14 cellular contexts compared by ENCODE assay signal in genomic region chr13:40801255-40802217, GRCh38.
"Had no signal": no experiment of that assay in that cellular context is flagged by ENCODE, and none has a peak within 500 bp of the region (broad histone marks: within the 10 kb centered on the region; RNA-seq: fewer than 3 reads in every experiment).

No MANE protein-coding gene starts in this region.

- H3K36me3 ChIP-seq: WERI-Rb-1 had no signal

- DNase-seq: activated CD4-positive, alpha-beta T cell treated with anti-CD3 and anti-CD28 coated beads for 4 hours; activated CD8-positive, alpha-beta memory T cell treated with anti-CD3 and anti-CD28 coated beads, Interleukin-2, amount 50 U/mL, for 48 hours; activated CD8-positive, alpha-beta T cell treated with anti-CD3 and anti-CD28 coated beads, Interleukin-2, amount 10 ng/mL, durations not matched to agents 7 days and 5 days; aorta; foreskin keratinocyte; head of caudate nucleus; posterior cingulate gyrus; right cardiac atrium; stimulated activated CD4-positive, alpha-beta T cell treated with anti-CD3 and anti-CD28 coated beads, Interleukin-1b, Interleukin-23, amount 100 ng/mL, for 48 hours; stimulated activated naive B cell treated with anti-CD40 and anti-IgM and Interleukin-4, amounts not matched to agents 10 μg/mL and 1 μg/mL and 100 μg/mL, for 72 hours; T-helper 1 cell; upper lobe of right lung; WERI-Rb-1 had no signal

- H3K4me3 Mint-ChIP-seq: activated CD8-positive, alpha-beta T cell treated with anti-CD3 and anti-CD28 coated beads, Interleukin-2, amount 10 ng/mL, durations not matched to agents 7 days and 5 days; memory B cell; stimulated activated naive B cell treated with anti-CD40 and anti-IgM and Interleukin-4, amounts not matched to agents 10 μg/mL and 1 μg/mL and 100 μg/mL, for 72 hours had no signal

- H3K27ac ChIP-seq: foreskin keratinocyte, upper lobe of right lung, WERI-Rb-1 had no signal

- H3K4me1 ChIP-seq: foreskin keratinocyte, upper lobe of right lung had no signal

- H3K27me3 ChIP-seq: foreskin keratinocyte, upper lobe of right lung had no signal

- H3K27ac Mint-ChIP-seq: activated CD8-positive, alpha-beta T cell treated with anti-CD3 and anti-CD28 coated beads, Interleukin-2, amount 10 ng/mL, durations not matched to agents 7 days and 5 days; memory B cell; stimulated activated naive B cell treated with anti-CD40 and anti-IgM and Interleukin-4, amounts not matched to agents 10 μg/mL and 1 μg/mL and 100 μg/mL, for 72 hours had no signal

- H3K27me3 Mint-ChIP-seq: memory B cell; stimulated activated naive B cell treated with anti-CD40 and anti-IgM and Interleukin-4, amounts not matched to agents 10 μg/mL and 1 μg/mL and 100 μg/mL, for 72 hours had no signal

- H3K4me1 Mint-ChIP-seq: memory B cell had no signal

- H3K9me3 ChIP-seq: upper lobe of right lung had no signal

- H3K9me3 Mint-ChIP-seq: memory B cell; stimulated activated naive B cell treated with anti-CD40 and anti-IgM and Interleukin-4, amounts not matched to agents 10 μg/mL and 1 μg/mL and 100 μg/mL, for 72 hours had no signal

- H3K4me3 ChIP-seq: upper lobe of right lung had no signal
